Comparison of ENCODE assay signal across 9 cellular contexts in the genomic region with DNA sequence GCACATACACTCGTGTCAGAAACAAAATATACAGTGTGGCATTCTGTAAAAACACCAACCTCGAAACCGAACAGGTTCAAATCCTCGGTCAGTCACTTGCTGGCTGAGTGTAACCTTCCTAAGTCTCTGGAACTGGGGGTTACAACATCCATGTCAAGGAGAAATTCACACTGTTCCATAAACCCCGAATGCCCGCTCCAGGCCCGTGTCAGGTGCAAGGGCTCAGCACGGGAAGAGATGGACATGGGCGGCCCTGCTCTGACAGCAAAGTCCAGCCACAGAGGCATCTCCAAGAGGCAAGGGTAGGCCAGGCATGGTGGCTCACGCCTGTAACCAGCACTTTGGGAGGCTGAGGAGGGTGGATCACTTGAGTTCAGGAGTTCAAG.
DNase-seq lines count a peak whose midpoint lies in the region; ATAC-seq and TF ChIP-seq lines count a peak whose summit lies in the region.
"Had no signal": no experiment of that assay in that cellular context is flagged by ENCODE, and none has a peak within 500 bp of the region (broad histone marks: within the 10 kb centered on the region; RNA-seq: fewer than 3 reads in every experiment).

No MANE protein-coding gene starts in this region.

- no peak overlapping the region for H3K4me3 ChIP-seq in mucosa of descending colon
- H3K4me3 ChIP-seq: A549 had no signal

- H3K36me3 ChIP-seq in mucosa of descending colon (ENCODE audit: low read depth): no peaks in the 10 kb centered on the region

- peaks cover 49% of the 10 kb centered on the region for H3K4me1 Mint-ChIP-seq in T-helper 2 cell treated with Interferon-gamma antibody and Interleukin-4, amounts not matched to agents 5 μg/mL and 100 μg/mL, for 36 hours (ENCODE audit: low read depth)
- peaks cover 74% of the 10 kb centered on the region for H3K4me1 Mint-ChIP-seq in activated CD8-positive, alpha-beta T cell treated with anti-CD3 and anti-CD28 coated beads for 36 hours (ENCODE audit: low read depth)
- peaks cover 81 to 88% of the 10 kb centered on the region in 2 donors for H3K4me1 Mint-ChIP-seq in immature natural killer cell

- intact Hi-C loops in activated CD8-positive, alpha-beta T cell treated with anti-CD3 and anti-CD28 coated beads for 36 hours (cut with micrococcal nuclease): loop anchor here (5.0 to 10.0 kb wide), 2 partner anchors 83 to 191 kb away; no protein-coding TSS in a partner anchor
- intact Hi-C loops in mucosa of descending colon (cut with DNase I, micrococcal nuclease): no loop called here

- no peaks in the 10 kb centered on the region for H3K9me3 Mint-ChIP-seq in T-helper 2 cell treated with Interferon-gamma antibody and Interleukin-4, amounts not matched to agents 5 μg/mL and 100 μg/mL, for 36 hours
- H3K9me3 Mint-ChIP-seq in activated CD8-positive, alpha-beta T cell treated with anti-CD3 and anti-CD28 coated beads for 36 hours: no peaks in the 10 kb centered on the region
- no peaks in the 10 kb centered on the region for H3K9me3 Mint-ChIP-seq in immature natural killer cell

- no peaks in the 10 kb centered on the region for H3K27me3 Mint-ChIP-seq in T-helper 2 cell treated with Interferon-gamma antibody and Interleukin-4, amounts not matched to agents 5 μg/mL and 100 μg/mL, for 36 hours (ENCODE audit: low read depth)
- H3K27me3 Mint-ChIP-seq in activated CD8-positive, alpha-beta T cell treated with anti-CD3 and anti-CD28 coated beads for 36 hours: no peaks in the 10 kb centered on the region
- peaks cover 2 to 8% (median 6%) of the 10 kb centered on the region in 3 donors for H3K27me3 Mint-ChIP-seq in immature natural killer cell (ENCODE audit: low read depth in 3 of 3)

- CTCF ChIA-PET in activated CD8-positive, alpha-beta T cell treated with anti-CD3 and anti-CD28 coated beads for 36 hours (lab: Charles Lee): interaction anchor here (0.8 to 4.8 kb wide), 25 partner anchors 8 to 265 kb away, joined by 3 to 18 read pairs (median 3); no protein-coding TSS in a partner anchor

- POLR2A ChIA-PET in activated CD8-positive, alpha-beta T cell treated with anti-CD3 and anti-CD28 coated beads for 36 hours (lab: Charles Lee): interaction anchor here (0.7 to 1.0 kb wide), 2 partner anchors 8 to 9 kb away, joined by 3 read pairs; no protein-coding TSS in a partner anchor

- peak overlapping the region; percentile 98 for H3K27ac Mint-ChIP-seq in T-helper 2 cell treated with Interferon-gamma antibody and Interleukin-4, amounts not matched to agents 5 μg/mL and 100 μg/mL, for 36 hours
- peak overlapping the region; percentile 92 for H3K27ac Mint-ChIP-seq in activated CD8-positive, alpha-beta T cell treated with anti-CD3 and anti-CD28 coated beads for 36 hours
- H3K27ac Mint-ChIP-seq in immature natural killer cell: peak overlapping the region; percentile 92 to 98 (median 94)

- peak overlapping the region; percentile 88 for H3K4me3 Mint-ChIP-seq in T-helper 2 cell treated with Interferon-gamma antibody and Interleukin-4, amounts not matched to agents 5 μg/mL and 100 μg/mL, for 36 hours
- peak overlapping the region; percentile 61 for H3K4me3 Mint-ChIP-seq in activated CD8-positive, alpha-beta T cell treated with anti-CD3 and anti-CD28 coated beads for 36 hours
- peak overlapping the region; percentile 80 to 91 (median 88) for H3K4me3 Mint-ChIP-seq in immature natural killer cell

- H3K9me3 ChIP-seq in mucosa of descending colon: no peaks in the 10 kb centered on the region
- H3K9me3 ChIP-seq: A549 had no signal

- H3K4me1 ChIP-seq in mucosa of descending colon (ENCODE audit: low read depth): peaks cover 42% of the 10 kb centered on the region
- H3K4me1 ChIP-seq: A549 had no signal

- peak; percentile 15 for ATAC-seq in activated CD8-positive, alpha-beta T cell treated with anti-CD3 and anti-CD28 coated beads for 36 hours
- ATAC-seq in mucosa of descending colon: no peak

- H3K27ac ChIP-seq in temporal lobe (ENCODE audit: low read depth, low read length): peak overlapping the region; percentile 68
- H3K27ac ChIP-seq: A549 had no signal

- H3K36me3 Mint-ChIP-seq in T-helper 2 cell treated with Interferon-gamma antibody and Interleukin-4, amounts not matched to agents 5 μg/mL and 100 μg/mL, for 36 hours (ENCODE audit: low read depth): peaks cover 13% of the 10 kb centered on the region
- H3K36me3 Mint-ChIP-seq in activated CD8-positive, alpha-beta T cell treated with anti-CD3 and anti-CD28 coated beads for 36 hours (ENCODE audit: low read depth): peaks cover 3% of the 10 kb centered on the region
- H3K36me3 Mint-ChIP-seq in immature natural killer cell: no peaks in the 10 kb centered on the region

- no peak for DNase-seq in T-helper 2 cell treated with Interferon-gamma antibody and Interleukin-4, amounts not matched to agents 5 μg/mL and 100 μg/mL, for 36 hours (ENCODE audit: low spot score)
- DNase-seq in T-helper 2 cell (no peak), immature natural killer cell (no peak), mucosa of descending colon (no peak), D341Med (ENCODE audit: low spot score) (no peak), GOT3 (lab: John Stamatoyannopoulos, UW) (no peak)
- DNase-seq in activated CD8-positive, alpha-beta T cell treated with anti-CD3 and anti-CD28 coated beads for 36 hours: no peak

- TF ChIP-seq CTCF in activated CD8-positive, alpha-beta T cell treated with anti-CD3 and anti-CD28 coated beads for 36 hours (IDR thresholded peaks at IDR 0.05): peak; percentile 51
- no peak for TF ChIP-seq CTCF in mucosa of descending colon (IDR thresholded peaks at IDR 0.05)
